ENCODE assay signal across 10 cellular contexts in genomic region chr1:150580966-150581365, GRCh38. TPM values are rescaled to one million over a fixed set of nuclear protein-coding genes. Genes with fewer than 3 reads are reported as not detected.
DNase-seq lines count a peak whose midpoint lies in the region; ATAC-seq and TF ChIP-seq lines count a peak whose summit lies in the region.
"Not testable (repeated sequence)": the region's sequence is repeated elsewhere in the genome, so short reads cannot be mapped to it uniquely, and the experiment has no call there.
"Had no signal": no experiment of that assay in that cellular context is flagged by ENCODE, and none has a peak within 500 bp of the region (broad histone marks: within the 10 kb centered on the region; RNA-seq: fewer than 3 reads in every experiment).

No MANE protein-coding gene starts in this region.

- H3K27me3 ChIP-seq in CD4-positive, CD25-positive, alpha-beta regulatory T cell (ENCODE audit: control insufficient read depth, insufficient read depth, low read length) = not testable (repeated sequence)

- TF ChIP-seq CTCF in HFFc6 (IDR thresholded peaks at IDR 0.05); nephron progenitor cell (IDR thresholded peaks at IDR 0.05): not testable (repeated sequence)

- peaks cover 31% of the 10 kb centered on the region for H3K36me3 Mint-ChIP-seq in CD4-positive, CD25-positive, alpha-beta regulatory T cell
- H3K36me3 Mint-ChIP-seq in HFFc6 (ENCODE audit: low read depth) (peaks cover 32% of the 10 kb centered on the region), T-helper 17 cell (ENCODE audit: low read depth) (peaks cover 16% of the 10 kb centered on the region), nephron progenitor cell (ENCODE audit: low read depth) (peaks cover 46% of the 10 kb centered on the region)
- peaks cover 38% of the 10 kb centered on the region for H3K36me3 Mint-ChIP-seq in activated CD8-positive, alpha-beta memory T cell treated with anti-CD3 and anti-CD28 coated beads, Interleukin-2, amount 10 ng/mL, durations not matched to agents 7 days and 5 days
- H3K36me3 Mint-ChIP-seq in activated naive CD8-positive, alpha-beta T cell treated with anti-CD3 and anti-CD28 coated beads for 36 hours = peaks cover 34% of the 10 kb centered on the region
- peaks cover 35 to 47% of the 10 kb centered on the region in 2 donors for H3K36me3 Mint-ChIP-seq in stimulated activated naive B cell treated with anti-CD40 and anti-IgM and Interleukin-4, amounts not matched to agents 10 μg/mL and 1 μg/mL and 100 μg/mL, for 72 hours

- H3K9me3 ChIP-seq in CD4-positive, CD25-positive, alpha-beta regulatory T cell (ENCODE audit: control insufficient read depth in 2 of 2, low read length in 2 of 2); T-helper 17 cell (ENCODE audit: control insufficient read depth, low read length, poor library complexity, severe bottlenecking): not testable (repeated sequence)

- H3K36me3 ChIP-seq in CD4-positive, CD25-positive, alpha-beta regulatory T cell (ENCODE audit: control insufficient read depth, insufficient read depth, low read length) = peaks cover 29% of the 10 kb centered on the region

- not testable (repeated sequence) for H3K27ac ChIP-seq in CD4-positive, CD25-positive, alpha-beta regulatory T cell (ENCODE audit: insufficient read depth, low read length, poor library complexity, severe bottlenecking)
- peak overlapping the region; percentile 100 for H3K27ac ChIP-seq in epithelial cell of prostate

- peak overlapping the region; percentile 82 to 99 (median 98) for H3K4me3 Mint-ChIP-seq in CD4-positive, CD25-positive, alpha-beta regulatory T cell
- H3K4me3 Mint-ChIP-seq in HFFc6 = peak overlapping the region; percentile 92
- H3K4me3 Mint-ChIP-seq in T-helper 17 cell = peak overlapping the region; percentile 94
- peak overlapping the region; percentile 83 for H3K4me3 Mint-ChIP-seq in activated CD8-positive, alpha-beta memory T cell treated with anti-CD3 and anti-CD28 coated beads, Interleukin-2, amount 10 ng/mL, durations not matched to agents 7 days and 5 days
- peak overlapping the region; percentile 90 for H3K4me3 Mint-ChIP-seq in activated naive CD8-positive, alpha-beta T cell treated with anti-CD3 and anti-CD28 coated beads for 36 hours
- H3K4me3 Mint-ChIP-seq in nephron progenitor cell = peak overlapping the region; percentile 86
- peak overlapping the region; percentile 85 to 90 for H3K4me3 Mint-ChIP-seq in stimulated activated naive B cell treated with anti-CD40 and anti-IgM and Interleukin-4, amounts not matched to agents 10 μg/mL and 1 μg/mL and 100 μg/mL, for 72 hours

- DNase-seq in CD4-positive, CD25-positive, alpha-beta regulatory T cell; HFFc6; T-helper 17 cell; activated CD8-positive, alpha-beta memory T cell treated with anti-CD3 and anti-CD28 coated beads, Interleukin-2, amount 10 ng/mL, durations not matched to agents 7 days and 5 days; activated naive CD8-positive, alpha-beta T cell treated with anti-CD3 and anti-CD28 coated beads for 36 hours; epithelial cell of prostate (ENCODE audit: low read depth, low spot score); nephron progenitor cell; stimulated activated naive B cell treated with anti-CD40 and anti-IgM and Interleukin-4, amounts not matched to agents 10 μg/mL and 1 μg/mL and 100 μg/mL, for 72 hours: not testable (repeated sequence)

- peak overlapping the region; percentile 94 to 97 (median 97) for H3K27ac Mint-ChIP-seq in CD4-positive, CD25-positive, alpha-beta regulatory T cell
- H3K27ac Mint-ChIP-seq in HFFc6 = peak overlapping the region; percentile 99
- H3K27ac Mint-ChIP-seq in T-helper 17 cell = peak overlapping the region; percentile 99
- peak overlapping the region; percentile 96 for H3K27ac Mint-ChIP-seq in activated CD8-positive, alpha-beta memory T cell treated with anti-CD3 and anti-CD28 coated beads, Interleukin-2, amount 10 ng/mL, durations not matched to agents 7 days and 5 days
- peak overlapping the region; percentile 93 for H3K27ac Mint-ChIP-seq in activated naive CD8-positive, alpha-beta T cell treated with anti-CD3 and anti-CD28 coated beads for 36 hours
- H3K27ac Mint-ChIP-seq in nephron progenitor cell = peak overlapping the region; percentile 99
- not testable (repeated sequence) for H3K27ac Mint-ChIP-seq in stimulated activated naive B cell treated with anti-CD40 and anti-IgM and Interleukin-4, amounts not matched to agents 10 μg/mL and 1 μg/mL and 100 μg/mL, for 72 hours

- ATAC-seq in CD4-positive, CD25-positive, alpha-beta regulatory T cell (ENCODE audit: low read depth in 2 of 2); T-helper 17 cell; activated CD8-positive, alpha-beta memory T cell treated with anti-CD3 and anti-CD28 coated beads, Interleukin-2, amount 10 ng/mL, durations not matched to agents 7 days and 5 days; stimulated activated naive B cell treated with anti-CD40 and anti-IgM and Interleukin-4, amounts not matched to agents 10 μg/mL and 1 μg/mL and 100 μg/mL, for 72 hours (replicated peaks): not testable (repeated sequence)

- H3K4me3 ChIP-seq in CD4-positive, CD25-positive, alpha-beta regulatory T cell (ENCODE audit: low read depth, low read length) = not testable (repeated sequence)

- not testable (repeated sequence) for H3K27me3 Mint-ChIP-seq in CD4-positive, CD25-positive, alpha-beta regulatory T cell; T-helper 17 cell; activated CD8-positive, alpha-beta memory T cell treated with anti-CD3 and anti-CD28 coated beads, Interleukin-2, amount 10 ng/mL, durations not matched to agents 7 days and 5 days; activated naive CD8-positive, alpha-beta T cell treated with anti-CD3 and anti-CD28 coated beads for 36 hours; nephron progenitor cell (ENCODE audit: low read depth, poor library complexity); stimulated activated naive B cell treated with anti-CD40 and anti-IgM and Interleukin-4, amounts not matched to agents 10 μg/mL and 1 μg/mL and 100 μg/mL, for 72 hours
- H3K27me3 Mint-ChIP-seq in HFFc6 (ENCODE audit: insufficient read depth) = peaks cover 36% of the 10 kb centered on the region

- not testable (repeated sequence) for H3K4me1 ChIP-seq in CD4-positive, CD25-positive, alpha-beta regulatory T cell (ENCODE audit: control insufficient read depth, insufficient read depth, low read length, poor library complexity, severe bottlenecking)

- H3K4me1 Mint-ChIP-seq in CD4-positive, CD25-positive, alpha-beta regulatory T cell = peaks cover 11 to 30% (median 20%) of the 10 kb centered on the region in 4 donors
- peaks cover 30% of the 10 kb centered on the region for H3K4me1 Mint-ChIP-seq in HFFc6 (ENCODE audit: low read depth)
- H3K4me1 Mint-ChIP-seq in T-helper 17 cell = peaks cover 27% of the 10 kb centered on the region
- peaks cover 17% of the 10 kb centered on the region for H3K4me1 Mint-ChIP-seq in activated CD8-positive, alpha-beta memory T cell treated with anti-CD3 and anti-CD28 coated beads, Interleukin-2, amount 10 ng/mL, durations not matched to agents 7 days and 5 days
- H3K4me1 Mint-ChIP-seq in activated naive CD8-positive, alpha-beta T cell treated with anti-CD3 and anti-CD28 coated beads for 36 hours = peaks cover 18% of the 10 kb centered on the region
- H3K4me1 Mint-ChIP-seq in nephron progenitor cell = peaks cover 35% of the 10 kb centered on the region
- H3K4me1 Mint-ChIP-seq in stimulated activated naive B cell treated with anti-CD40 and anti-IgM and Interleukin-4, amounts not matched to agents 10 μg/mL and 1 μg/mL and 100 μg/mL, for 72 hours = peaks cover 11 to 18% of the 10 kb centered on the region in 2 donors

- CTCF ChIA-PET in activated CD8-positive, alpha-beta memory T cell treated with anti-CD3 and anti-CD28 coated beads, Interleukin-2, amount 10 ng/mL, durations not matched to agents 7 days and 5 days (lab: Charles Lee) = interaction anchor here (1.4 to 15.0 kb wide), 3 partner anchors 18 to 325 kb away, joined by 3 to 297 read pairs (median 5); no protein-coding TSS in a partner anchor

- not testable (repeated sequence) for H3K9me3 Mint-ChIP-seq in CD4-positive, CD25-positive, alpha-beta regulatory T cell; activated CD8-positive, alpha-beta memory T cell treated with anti-CD3 and anti-CD28 coated beads, Interleukin-2, amount 10 ng/mL, durations not matched to agents 7 days and 5 days (ENCODE audit: low read depth); activated naive CD8-positive, alpha-beta T cell treated with anti-CD3 and anti-CD28 coated beads for 36 hours; nephron progenitor cell; stimulated activated naive B cell treated with anti-CD40 and anti-IgM and Interleukin-4, amounts not matched to agents 10 μg/mL and 1 μg/mL and 100 μg/mL, for 72 hours
- peaks cover 27% of the 10 kb centered on the region for H3K9me3 Mint-ChIP-seq in HFFc6

RNA-seq across cellular contexts. Expression of gene MCL1, which starts 1.6 kb away (rescaled TPM):
- total RNA-seq in CD4-positive, CD25-positive, alpha-beta regulatory T cell = 764 TPM
- polyA plus RNA-seq in CD4-positive, CD25-positive, alpha-beta regulatory T cell = 100 to 1,000 TPM; 167 to 209 (median 178) TPM
- total RNA-seq in HFFc6 (2021; fragmentation: NEBNext Ultra II Directional; extraction: Animal tissue kit (Norgen Biotek cat#: 25700)) = 100 to 1,000 TPM; 155 to 170 (median 164) TPM
- 1,000 to 10,000 TPM in 1 of 2 donors, 100 to 1,000 TPM in 1; 776 to 1,091 TPM for total RNA-seq in T-helper 17 cell
- 100 to 1,000 TPM; 373 to 408 TPM for total RNA-seq in activated CD8-positive, alpha-beta memory T cell treated with anti-CD3 and anti-CD28 coated beads, Interleukin-2, amount 10 ng/mL, durations not matched to agents 7 days and 5 days
- 100 to 1,000 TPM; 209 to 217 TPM for total RNA-seq in activated naive CD8-positive, alpha-beta T cell treated with anti-CD3 and anti-CD28 coated beads for 36 hours

RNA-seq across cellular contexts. Expression of gene ADAMTSL4, which starts 31.8 kb away (rescaled TPM):
- total RNA-seq in CD4-positive, CD25-positive, alpha-beta regulatory T cell = 0.12 TPM
- polyA plus RNA-seq in CD4-positive, CD25-positive, alpha-beta regulatory T cell = under 1 TPM in 1 of 4 donors, not detected in 3; 0.22 TPM
- 10 to 100 TPM; 33.7 to 61.2 (median 38.2) TPM for total RNA-seq in HFFc6 (2021; fragmentation: NEBNext Ultra II Directional; extraction: Animal tissue kit (Norgen Biotek cat#: 25700))
- total RNA-seq in T-helper 17 cell = 1 to 10 TPM in 1 of 2 donors, under 1 TPM in 1; 0.39 to 1.6 TPM
- total RNA-seq in activated CD8-positive, alpha-beta memory T cell treated with anti-CD3 and anti-CD28 coated beads, Interleukin-2, amount 10 ng/mL, durations not matched to agents 7 days and 5 days = under 1 TPM; 0.18 to 0.35 TPM
- under 1 TPM; 0.06 to 0.10 TPM for total RNA-seq in activated naive CD8-positive, alpha-beta T cell treated with anti-CD3 and anti-CD28 coated beads for 36 hours
- total RNA-seq: SJCRH30 had no signal
- polyA plus RNA-seq: neural cell had no signal

RNA-seq across cellular contexts. Expression of gene ENSA, which starts 48.4 kb away (rescaled TPM):
- total RNA-seq in CD4-positive, CD25-positive, alpha-beta regulatory T cell = 169 TPM
- polyA plus RNA-seq in CD4-positive, CD25-positive, alpha-beta regulatory T cell = 10 to 100 TPM; 41.2 to 61.9 (median 52.4) TPM
- total RNA-seq in HFFc6 (2021; fragmentation: NEBNext Ultra II Directional; extraction: Animal tissue kit (Norgen Biotek cat#: 25700)) = 100 to 1,000 TPM; 111 to 124 (median 119) TPM
- 100 to 1,000 TPM; 152 to 173 TPM for total RNA-seq in T-helper 17 cell
- total RNA-seq in activated CD8-positive, alpha-beta memory T cell treated with anti-CD3 and anti-CD28 coated beads, Interleukin-2, amount 10 ng/mL, durations not matched to agents 7 days and 5 days = 100 to 1,000 TPM; 202 to 252 TPM
- total RNA-seq in activated naive CD8-positive, alpha-beta T cell treated with anti-CD3 and anti-CD28 coated beads for 36 hours = 100 to 1,000 TPM; 195 to 214 TPM

Comparison
In these comparisons a context has a peak if more than half of its experiments do, and no peak if none do; other contexts are left out.
1. RNA of gene ADAMTSL4, which starts 31.8 kb away (total RNA-seq): 33.7 to 61.2 TPM in HFFc6; 0.39 to 1.6 TPM in T-helper 17 cell, 0.18 to 0.35 TPM in activated CD8-positive, alpha-beta memory T cell treated with anti-CD3 and anti-CD28 coated beads, Interleukin-2, amount 10 ng/mL, durations not matched to agents 7 days and 5 days, 0.12 TPM in CD4-positive, CD25-positive, alpha-beta regulatory T cell (single experiment) and 0.06 to 0.10 TPM in activated naive CD8-positive, alpha-beta T cell treated with anti-CD3 and anti-CD28 coated beads for 36 hours; every median in the first group is over 10 times any median in the second.
2. Peak in every context shown above with its lines, with median percentiles within 50 percentile points of each other: H3K4me3 Mint-ChIP-seq.